9 cellular contexts compared by ENCODE assay signal in genomic region chr1:6308449-6308848, GRCh38.
"Had no signal": no experiment of that assay in that cellular context is flagged by ENCODE, and none has a peak within 500 bp of the region (broad histone marks: within the 10 kb centered on the region; RNA-seq: fewer than 3 reads in every experiment).

No MANE protein-coding gene starts in this region.

- H3K27ac Mint-ChIP-seq: IgD-negative memory B cell had no signal

- H3K9me3 ChIP-seq: HAP-1 had no signal

- ATAC-seq: HCT116, HepG2 had no signal

- H3K4me3 Mint-ChIP-seq: IgD-negative memory B cell had no signal

- H3K9me3 Mint-ChIP-seq: IgD-negative memory B cell had no signal

- H3K27me3 Mint-ChIP-seq: IgD-negative memory B cell had no signal

- H3K4me3 ChIP-seq: GM23248, HAP-1 had no signal

- DNase-seq: GM23248, GOT3, H7, KBM-7 had no signal

- H3K9ac ChIP-seq: GM23248 had no signal

- H3K27ac ChIP-seq: GM23248, HL-60 had no signal

- H3K4me1 ChIP-seq: HAP-1 had no signal
